In the genomic region with DNA sequence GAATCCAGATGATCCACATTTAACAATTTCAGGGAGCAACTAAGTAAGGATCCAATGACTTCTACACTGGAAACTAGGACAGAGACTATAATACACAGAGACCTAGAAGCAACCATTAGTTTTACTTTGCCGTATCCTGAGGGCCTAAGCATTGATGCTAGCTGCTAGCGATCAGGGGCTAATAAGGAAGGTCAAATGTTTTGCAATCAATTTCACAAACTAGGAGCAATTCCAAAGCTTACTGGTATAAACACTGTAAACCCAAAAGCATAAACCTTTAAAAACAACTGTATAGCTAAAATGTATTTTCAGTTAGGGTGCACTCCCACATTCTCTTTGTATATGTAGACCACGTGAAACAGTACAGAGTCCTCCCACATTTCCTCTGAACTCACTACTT, we compare ENCODE assay signal across 20 cellular contexts.
"Had no signal": no experiment of that assay in that cellular context is flagged by ENCODE, and none has a peak within 500 bp of the region (broad histone marks: within the 10 kb centered on the region; RNA-seq: fewer than 3 reads in every experiment).

No MANE protein-coding gene starts in this region.

- H3K4me3 Mint-ChIP-seq: endodermal cell; naive thymus-derived CD8-positive, alpha-beta T cell had no signal

- H2AFZ ChIP-seq: hepatocyte had no signal

- H3K4me3 ChIP-seq: coronary artery, hepatocyte, left ventricle myocardium inferior, sigmoid colon, skin epidermis, stomach had no signal

- H3K36me3 Mint-ChIP-seq: naive thymus-derived CD8-positive, alpha-beta T cell had no signal

- H3K27ac ChIP-seq: coronary artery, foreskin keratinocyte, left ventricle myocardium inferior, neutrophil had no signal

- H3K9me3 Mint-ChIP-seq: endodermal cell; naive thymus-derived CD8-positive, alpha-beta T cell had no signal

- H3K9me3 ChIP-seq: left ventricle myocardium inferior, neutrophil, sigmoid colon, stomach had no signal

- H3K27ac Mint-ChIP-seq: endodermal cell had no signal

- H3K36me3 ChIP-seq: neutrophil had no signal

- H3K4me1 ChIP-seq: foreskin keratinocyte had no signal

- ATAC-seq: foreskin keratinocyte; left cardiac atrium; naive thymus-derived CD8-positive, alpha-beta T cell had no signal

- H3K27me3 ChIP-seq: foreskin keratinocyte, hepatocyte, neutrophil, sigmoid colon, stomach had no signal

- DNase-seq: effector CD4-positive, alpha-beta T cell; endodermal cell; erythroblast; foreskin keratinocyte; head of caudate nucleus; kidney; left cardiac atrium; left ventricle myocardium inferior; naive thymus-derived CD8-positive, alpha-beta T cell; posterior cingulate gyrus; sigmoid colon; stimulated activated CD4-positive, alpha-beta T cell treated with anti-CD3 and anti-CD28 coated beads, Interleukin-2, amount 100 ng/mL, for 24 hours; stimulated activated CD4-positive, alpha-beta T cell treated with anti-CD3 and anti-CD28 coated beads, Interleukin-4, amount 100 ng/mL, for 4 hours; stimulated activated naive CD4-positive, alpha-beta T cell; stomach; trophoblast cell had no signal

- H3K4me2 ChIP-seq: hepatocyte had no signal

- H3K4me1 Mint-ChIP-seq: endodermal cell; naive thymus-derived CD8-positive, alpha-beta T cell had no signal
